In the genomic region with DNA sequence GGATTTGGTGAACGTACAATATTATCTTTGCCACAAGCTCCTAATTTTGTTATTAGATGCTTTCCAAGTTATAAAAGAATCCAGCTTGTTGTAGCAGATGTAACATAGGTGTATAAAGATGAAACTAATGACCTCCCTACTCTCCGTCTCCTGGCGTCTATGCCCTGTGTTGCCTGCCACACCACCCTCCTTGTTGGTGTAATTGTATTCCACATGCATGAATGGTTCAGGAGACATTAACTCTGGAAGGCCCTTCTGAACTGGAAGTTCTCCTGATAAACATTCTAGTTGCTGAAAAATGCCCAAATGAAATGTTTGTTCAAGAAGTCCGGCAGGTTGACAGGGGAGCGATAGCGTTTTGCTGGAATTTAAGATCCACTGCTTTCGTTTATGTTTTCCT, we compare ENCODE assay signal across 1 cellular context.
TF ChIP-seq lines count a peak whose summit lies in the region.

No MANE protein-coding gene starts in this region.

TF ChIP-seq in GM23338, 12 proteins besides CTCF, POLR2A, EP300 and RAD21 (continued from another document):
- TF ChIP-seq, protein P1, sequence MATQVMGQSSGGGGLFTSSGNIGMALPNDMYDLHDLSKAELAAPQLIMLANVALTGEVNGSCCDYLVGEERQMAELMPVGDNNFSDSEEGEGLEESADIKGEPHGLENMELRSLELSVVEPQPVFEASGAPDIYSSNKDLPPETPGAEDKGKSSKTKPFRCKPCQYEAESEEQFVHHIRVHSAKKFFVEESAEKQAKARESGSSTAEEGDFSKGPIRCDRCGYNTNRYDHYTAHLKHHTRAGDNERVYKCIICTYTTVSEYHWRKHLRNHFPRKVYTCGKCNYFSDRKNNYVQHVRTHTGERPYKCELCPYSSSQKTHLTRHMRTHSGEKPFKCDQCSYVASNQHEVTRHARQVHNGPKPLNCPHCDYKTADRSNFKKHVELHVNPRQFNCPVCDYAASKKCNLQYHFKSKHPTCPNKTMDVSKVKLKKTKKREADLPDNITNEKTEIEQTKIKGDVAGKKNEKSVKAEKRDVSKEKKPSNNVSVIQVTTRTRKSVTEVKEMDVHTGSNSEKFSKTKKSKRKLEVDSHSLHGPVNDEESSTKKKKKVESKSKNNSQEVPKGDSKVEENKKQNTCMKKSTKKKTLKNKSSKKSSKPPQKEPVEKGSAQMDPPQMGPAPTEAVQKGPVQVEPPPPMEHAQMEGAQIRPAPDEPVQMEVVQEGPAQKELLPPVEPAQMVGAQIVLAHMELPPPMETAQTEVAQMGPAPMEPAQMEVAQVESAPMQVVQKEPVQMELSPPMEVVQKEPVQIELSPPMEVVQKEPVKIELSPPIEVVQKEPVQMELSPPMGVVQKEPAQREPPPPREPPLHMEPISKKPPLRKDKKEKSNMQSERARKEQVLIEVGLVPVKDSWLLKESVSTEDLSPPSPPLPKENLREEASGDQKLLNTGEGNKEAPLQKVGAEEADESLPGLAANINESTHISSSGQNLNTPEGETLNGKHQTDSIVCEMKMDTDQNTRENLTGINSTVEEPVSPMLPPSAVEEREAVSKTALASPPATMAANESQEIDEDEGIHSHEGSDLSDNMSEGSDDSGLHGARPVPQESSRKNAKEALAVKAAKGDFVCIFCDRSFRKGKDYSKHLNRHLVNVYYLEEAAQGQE (IDR thresholded peaks at IDR 0.05; ENCODE audit: unreplicated experiment) = no peak
- no peak for TF ChIP-seq ZNF114 (CRISPR knock-in tag; IDR thresholded peaks at IDR 0.05)
- TF ChIP-seq, protein P2, sequence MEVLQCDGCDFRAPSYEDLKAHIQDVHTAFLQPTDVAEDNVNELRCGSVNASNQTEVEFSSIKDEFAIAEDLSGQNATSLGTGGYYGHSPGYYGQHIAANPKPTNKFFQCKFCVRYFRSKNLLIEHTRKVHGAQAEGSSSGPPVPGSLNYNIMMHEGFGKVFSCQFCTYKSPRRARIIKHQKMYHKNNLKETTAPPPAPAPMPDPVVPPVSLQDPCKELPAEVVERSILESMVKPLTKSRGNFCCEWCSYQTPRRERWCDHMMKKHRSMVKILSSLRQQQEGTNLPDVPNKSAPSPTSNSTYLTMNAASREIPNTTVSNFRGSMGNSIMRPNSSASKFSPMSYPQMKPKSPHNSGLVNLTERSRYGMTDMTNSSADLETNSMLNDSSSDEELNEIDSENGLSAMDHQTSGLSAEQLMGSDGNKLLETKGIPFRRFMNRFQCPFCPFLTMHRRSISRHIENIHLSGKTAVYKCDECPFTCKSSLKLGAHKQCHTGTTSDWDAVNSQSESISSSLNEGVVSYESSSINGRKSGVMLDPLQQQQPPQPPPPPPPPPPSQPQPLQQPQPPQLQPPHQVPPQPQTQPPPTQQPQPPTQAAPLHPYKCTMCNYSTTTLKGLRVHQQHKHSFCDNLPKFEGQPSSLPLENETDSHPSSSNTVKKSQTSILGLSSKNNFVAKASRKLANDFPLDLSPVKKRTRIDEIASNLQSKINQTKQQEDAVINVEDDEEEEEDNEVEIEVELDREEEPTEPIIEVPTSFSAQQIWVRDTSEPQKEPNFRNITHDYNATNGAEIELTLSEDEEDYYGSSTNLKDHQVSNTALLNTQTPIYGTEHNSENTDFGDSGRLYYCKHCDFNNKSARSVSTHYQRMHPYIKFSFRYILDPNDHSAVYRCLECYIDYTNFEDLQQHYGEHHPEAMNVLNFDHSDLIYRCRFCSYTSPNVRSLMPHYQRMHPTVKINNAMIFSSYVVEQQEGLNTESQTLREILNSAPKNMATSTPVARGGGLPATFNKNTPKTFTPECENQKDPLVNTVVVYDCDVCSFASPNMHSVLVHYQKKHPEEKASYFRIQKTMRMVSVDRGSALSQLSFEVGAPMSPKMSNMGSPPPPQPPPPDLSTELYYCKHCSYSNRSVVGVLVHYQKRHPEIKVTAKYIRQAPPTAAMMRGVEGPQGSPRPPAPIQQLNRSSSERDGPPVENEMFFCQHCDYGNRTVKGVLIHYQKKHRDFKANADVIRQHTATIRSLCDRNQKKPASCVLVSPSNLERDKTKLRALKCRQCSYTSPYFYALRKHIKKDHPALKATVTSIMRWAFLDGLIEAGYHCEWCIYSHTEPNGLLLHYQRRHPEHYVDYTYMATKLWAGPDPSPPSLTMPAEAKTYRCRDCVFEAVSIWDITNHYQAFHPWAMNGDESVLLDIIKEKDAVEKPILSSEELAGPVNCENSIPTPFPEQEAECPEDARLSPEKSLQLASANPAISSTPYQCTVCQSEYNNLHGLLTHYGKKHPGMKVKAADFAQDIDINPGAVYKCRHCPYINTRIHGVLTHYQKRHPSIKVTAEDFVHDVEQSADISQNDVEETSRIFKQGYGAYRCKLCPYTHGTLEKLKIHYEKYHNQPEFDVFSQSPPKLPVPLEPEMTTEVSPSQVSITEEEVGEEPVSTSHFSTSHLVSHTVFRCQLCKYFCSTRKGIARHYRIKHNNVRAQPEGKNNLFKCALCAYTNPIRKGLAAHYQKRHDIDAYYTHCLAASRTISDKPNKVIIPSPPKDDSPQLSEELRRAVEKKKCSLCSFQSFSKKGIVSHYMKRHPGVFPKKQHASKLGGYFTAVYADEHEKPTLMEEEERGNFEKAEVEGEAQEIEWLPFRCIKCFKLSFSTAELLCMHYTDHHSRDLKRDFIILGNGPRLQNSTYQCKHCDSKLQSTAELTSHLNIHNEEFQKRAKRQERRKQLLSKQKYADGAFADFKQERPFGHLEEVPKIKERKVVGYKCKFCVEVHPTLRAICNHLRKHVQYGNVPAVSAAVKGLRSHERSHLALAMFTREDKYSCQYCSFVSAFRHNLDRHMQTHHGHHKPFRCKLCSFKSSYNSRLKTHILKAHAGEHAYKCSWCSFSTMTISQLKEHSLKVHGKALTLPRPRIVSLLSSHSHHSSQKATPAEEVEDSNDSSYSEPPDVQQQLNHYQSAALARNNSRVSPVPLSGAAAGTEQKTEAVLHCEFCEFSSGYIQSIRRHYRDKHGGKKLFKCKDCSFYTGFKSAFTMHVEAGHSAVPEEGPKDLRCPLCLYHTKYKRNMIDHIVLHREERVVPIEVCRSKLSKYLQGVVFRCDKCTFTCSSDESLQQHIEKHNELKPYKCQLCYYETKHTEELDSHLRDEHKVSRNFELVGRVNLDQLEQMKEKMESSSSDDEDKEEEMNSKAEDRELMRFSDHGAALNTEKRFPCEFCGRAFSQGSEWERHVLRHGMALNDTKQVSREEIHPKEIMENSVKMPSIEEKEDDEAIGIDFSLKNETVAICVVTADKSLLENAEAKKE (CRISPR knock-in tag; IDR thresholded peaks at IDR 0.05) = no peak
- no peak for TF ChIP-seq ZNF331 (CRISPR knock-in tag; IDR thresholded peaks at IDR 0.05; ENCODE audit: low read depth)
- no peak for TF ChIP-seq CREB1 (CRISPR knock-in tag; IDR thresholded peaks at IDR 0.05; ENCODE audit: low read depth)
